In genomic region chr3:55322649-55323048, GRCh38 we compare ENCODE assay signal across 26 cellular contexts.
DNase-seq lines count a peak whose midpoint lies in the region; TF ChIP-seq lines count a peak whose summit lies in the region.
"Had no signal": no experiment of that assay in that cellular context is flagged by ENCODE, and none has a peak within 500 bp of the region (broad histone marks: within the 10 kb centered on the region; RNA-seq: fewer than 3 reads in every experiment).

No MANE protein-coding gene starts in this region.

- peak overlapping the region; percentile 68 for H2AFZ ChIP-seq in GM23248

- TF ChIP-seq POLR2A in spleen (IDR thresholded peaks at IDR 0.05) = no peak

- whole genome bisulfite sequencing in GM23248 (ENCODE audit: low coverage in 1 of 2, low lambda C conversion rate in 2 of 2, missing lambda C conversion rate in 2 of 2), 2 experiments = 28 to 32% methylated on average over 7 of the region's 7 CpGs
- WGBS in spleen, 5 donors = 67 to 80% (median 71%) methylated on average over 7 of the region's 7 CpGs

- peak overlapping the region; percentile 4 to 64 (median 29) for H3K27ac Mint-ChIP-seq in nephron
- H3K27ac Mint-ChIP-seq: activated naive CD4-positive, alpha-beta T cell treated with anti-CD3 and anti-CD28 coated beads, Interleukin-2, amount 50 U/mL, for 72 hours; activated T-helper 17 cell treated with anti-CD3 and anti-CD28 coated beads, Interleukin-2, amount 50 U/mL, for 72 hours; CD4-positive, CD25-positive, alpha-beta regulatory T cell; endodermal cell; naive thymus-derived CD8-positive, alpha-beta T cell; stimulated activated naive B cell treated with anti-CD40 and anti-IgM and Interleukin-4, amounts not matched to agents 10 μg/mL and 1 μg/mL and 100 μg/mL, for 72 hours; T-helper 2 cell treated with Interferon-gamma antibody and Interleukin-4, amounts not matched to agents 5 μg/mL and 100 μg/mL, for 36 hours had no signal

- no peaks in the 10 kb centered on the region for H3K36me3 ChIP-seq in GM23248 (ENCODE audit: low read depth)
- no peaks in the 10 kb centered on the region for H3K36me3 ChIP-seq in spleen
- H3K36me3 ChIP-seq: thoracic aorta had no signal

- no peaks in the 10 kb centered on the region for H3K9me2 ChIP-seq in GM23248 (ENCODE audit: insufficient read depth)

- H3K27me3 Mint-ChIP-seq in nephron (ENCODE audit: low read depth) = no peaks in the 10 kb centered on the region
- H3K27me3 Mint-ChIP-seq: activated T-helper 17 cell treated with anti-CD3 and anti-CD28 coated beads, Interleukin-2, amount 50 U/mL, for 72 hours; CD4-positive, CD25-positive, alpha-beta regulatory T cell; stimulated activated naive B cell treated with anti-CD40 and anti-IgM and Interleukin-4, amounts not matched to agents 10 μg/mL and 1 μg/mL and 100 μg/mL, for 72 hours had no signal

- no peak overlapping the region for H3K9ac ChIP-seq in GM23248

- peaks cover 16% of the 10 kb centered on the region for H3K4me1 Mint-ChIP-seq in nephron
- H3K4me1 Mint-ChIP-seq: activated T-helper 17 cell treated with anti-CD3 and anti-CD28 coated beads, Interleukin-2, amount 50 U/mL, for 72 hours; CD4-positive, CD25-positive, alpha-beta regulatory T cell; endodermal cell; naive thymus-derived CD8-positive, alpha-beta T cell; stimulated activated naive B cell treated with anti-CD40 and anti-IgM and Interleukin-4, amounts not matched to agents 10 μg/mL and 1 μg/mL and 100 μg/mL, for 72 hours had no signal

- no peak overlapping the region for H3K4me2 ChIP-seq in GM23248 (ENCODE audit: unreplicated experiment)

- H3K27ac ChIP-seq in GM23248 (no peak overlapping the region), dorsolateral prefrontal cortex (no peak overlapping the region), spleen (no peak overlapping the region)
- H3K27ac ChIP-seq: body of pancreas, thoracic aorta, VCaP had no signal

- H3F3A ChIP-seq in GM23248 (ENCODE audit: insufficient read depth) = peaks cover 2% of the 10 kb centered on the region; the same call in 1 of the 2 replicates

- intact Hi-C loops in dorsolateral prefrontal cortex (cut with DNase I) = no loop called here
- intact Hi-C loops in spleen (cut with DNase I; ENCODE audit: low total_unique reads) = no loop called here

- DNase-seq in AG10803 (ENCODE audit: low read depth) (peak; percentile 33), GM23248 (no peak), dorsolateral prefrontal cortex (peak in 6 of 10 donors; percentile 4 to 68 (median 42)), spleen (no peak), dermis blood vessel endothelial cell (no peak)
- DNase-seq in activated CD4-positive, alpha-beta T cell treated with anti-CD3 and anti-CD28 coated beads for 48 hours = no peak
- no peak for DNase-seq in activated CD8-positive, alpha-beta memory T cell treated with anti-CD3 and anti-CD28 coated beads for 24 hours
- DNase-seq: activated CD4-positive, alpha-beta T cell treated with anti-CD3 and anti-CD28 coated beads, Interleukin-2, amount 50 U/mL, for 1 hour; body of pancreas; CD4-positive, CD25-positive, alpha-beta regulatory T cell; DMS 273 treated with DMSO at 0.1 percent for 48 hours; endodermal cell; Kasumi-1; left colon; naive thymus-derived CD8-positive, alpha-beta T cell; NCI-H2029; NCI-H446; small intestine; stimulated activated CD4-positive, alpha-beta T cell treated with anti-CD3 and anti-CD28 coated beads, Interleukin-2, amount 100 ng/mL, for 48 hours; stimulated activated naive B cell treated with anti-CD40 and anti-IgM and Interleukin-4, amounts not matched to agents 10 μg/mL and 1 μg/mL and 100 μg/mL, for 72 hours had no signal

- H3K4me1 ChIP-seq in GM23248 (ENCODE audit: insufficient read depth) (peaks cover 17% of the 10 kb centered on the region), spleen (no peaks in the 10 kb centered on the region)
- H3K4me1 ChIP-seq: body of pancreas had no signal

- no peaks in the 10 kb centered on the region for H4K20me1 ChIP-seq in GM23248 (ENCODE audit: insufficient read depth)

- H3K79me2 ChIP-seq in GM23248 (ENCODE audit: insufficient read depth) = no peaks in the 10 kb centered on the region

- no peaks in the 10 kb centered on the region for H3K9me3 ChIP-seq in GM23248 (ENCODE audit: low read depth)
- H3K9me3 ChIP-seq in spleen = no peaks in the 10 kb centered on the region
- H3K9me3 ChIP-seq: body of pancreas, thoracic aorta had no signal

- no peaks in the 10 kb centered on the region for H3K36me3 Mint-ChIP-seq in nephron (ENCODE audit: low read depth)
- H3K36me3 Mint-ChIP-seq: activated naive CD4-positive, alpha-beta T cell treated with anti-CD3 and anti-CD28 coated beads, Interleukin-2, amount 50 U/mL, for 72 hours; CD4-positive, CD25-positive, alpha-beta regulatory T cell; naive thymus-derived CD8-positive, alpha-beta T cell; stimulated activated naive B cell treated with anti-CD40 and anti-IgM and Interleukin-4, amounts not matched to agents 10 μg/mL and 1 μg/mL and 100 μg/mL, for 72 hours had no signal

- H3K27me3 ChIP-seq in GM23248 (replicated peaks; ENCODE audit: insufficient read depth) = no peaks in the 10 kb centered on the region
- peaks cover 0 to 2% (median 0%) of the 10 kb centered on the region in 45 donors for H3K27me3 ChIP-seq in dorsolateral prefrontal cortex
- H3K27me3 ChIP-seq in spleen (replicated peaks in 1 of 7) = no peaks in the 10 kb centered on the region
- H3K27me3 ChIP-seq: body of pancreas had no signal

- H3K4me3 Mint-ChIP-seq in nephron = no peak overlapping the region
- H3K4me3 Mint-ChIP-seq: activated T-helper 17 cell treated with anti-CD3 and anti-CD28 coated beads, Interleukin-2, amount 50 U/mL, for 72 hours; CD4-positive, CD25-positive, alpha-beta regulatory T cell; endodermal cell; naive thymus-derived CD8-positive, alpha-beta T cell; stimulated activated naive B cell treated with anti-CD40 and anti-IgM and Interleukin-4, amounts not matched to agents 10 μg/mL and 1 μg/mL and 100 μg/mL, for 72 hours; T-helper 2 cell treated with Interferon-gamma antibody and Interleukin-4, amounts not matched to agents 5 μg/mL and 100 μg/mL, for 36 hours had no signal

- in situ Hi-C loops in GM23248 (cut with MboI) = no loop called here

- H3K9me3 Mint-ChIP-seq in nephron = no peaks in the 10 kb centered on the region
- H3K9me3 Mint-ChIP-seq: endodermal cell had no signal

- no peak overlapping the region for H3K4me3 ChIP-seq in AG10803 (ENCODE audit: low read length)
- no peak overlapping the region for H3K4me3 ChIP-seq in GM23248
- no peak overlapping the region for H3K4me3 ChIP-seq in dorsolateral prefrontal cortex
- H3K4me3 ChIP-seq in spleen = no peak overlapping the region
- H3K4me3 ChIP-seq: body of pancreas, thoracic aorta had no signal

- TF ChIP-seq CTCF in AG10803 (conservative IDR thresholded peaks at IDR 0.05; ENCODE audit: low read length) (no peak), dorsolateral prefrontal cortex (IDR thresholded peaks at IDR 0.05 in 54 of 56, conservative IDR thresholded peaks at IDR 0.05 in 2 of 56; ENCODE audit: low read depth in 1 of 56, partially characterized antibody in 56 of 56) (no peak), nephron (IDR thresholded peaks at IDR 0.05; ENCODE audit: unreplicated experiment in 3 of 3) (no peak), spleen (IDR thresholded peaks at IDR 0.05 in 8 of 11, conservative IDR thresholded peaks at IDR 0.05 in 3 of 11) (no peak)

Comparison
In these comparisons a context has a peak if more than half of its experiments do, and no peak if none do; other contexts are left out.
1. DNase-seq: peak in AG10803 (single experiment) and dorsolateral prefrontal cortex (6 of 10); none in GM23248 (single experiment), spleen (single experiment), dermis blood vessel endothelial cell (single experiment), activated CD4-positive, alpha-beta T cell treated with anti-CD3 and anti-CD28 coated beads for 48 hours (single experiment) and activated CD8-positive, alpha-beta memory T cell treated with anti-CD3 and anti-CD28 coated beads for 24 hours (single experiment).